Comparison of ENCODE assay signal across 16 cellular contexts in the genomic region with DNA sequence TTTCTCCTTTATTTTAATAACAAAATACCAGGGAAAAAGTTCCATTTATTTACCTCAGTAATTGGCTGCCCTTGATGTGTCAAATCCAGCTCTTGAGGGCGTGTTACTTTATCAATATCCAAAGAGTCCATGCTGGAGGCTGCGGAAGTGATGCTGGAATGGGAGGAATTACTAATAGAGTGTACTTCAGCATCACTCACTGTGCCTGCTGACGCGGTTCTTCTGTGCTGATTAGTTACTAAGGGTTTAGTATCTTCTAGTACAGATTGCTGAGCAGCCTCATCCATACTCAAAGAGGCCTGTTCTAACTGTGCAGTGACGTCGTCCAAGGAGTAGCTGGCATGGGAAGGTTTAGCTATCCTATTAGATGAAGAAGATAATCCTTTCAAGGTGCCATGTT. TPM values are rescaled to one million over a fixed set of nuclear protein-coding genes. Genes with fewer than 3 reads are reported as not detected.
DNase-seq lines count a peak whose midpoint lies in the region; ATAC-seq, FAIRE-seq and TF ChIP-seq lines count a peak whose summit lies in the region.
"Had no signal": no experiment of that assay in that cellular context is flagged by ENCODE, and none has a peak within 500 bp of the region (broad histone marks: within the 10 kb centered on the region; RNA-seq: fewer than 3 reads in every experiment).

No MANE protein-coding gene starts in this region.

- CTCF ChIA-PET in OCI-LY7 (lab: Charles Lee; ENCODE audit: unreplicated experiment) = no interaction called here

- H3K36me3 ChIP-seq in OCI-LY7 (ENCODE audit: insufficient read depth, low read length) (peaks cover 41% of the 10 kb centered on the region), duodenal mucosa (ENCODE audit: control insufficient read depth in 1 of 2, insufficient read depth in 2 of 2, low read length in 2 of 2) (peaks cover 0 to 5% of the 10 kb centered on the region in 2 donors), muscle layer of duodenum (ENCODE audit: control insufficient read depth in 1 of 2, insufficient read depth in 2 of 2, low read length in 2 of 2) (peaks cover 8 to 16% of the 10 kb centered on the region in 2 donors), small intestine (ENCODE audit: control insufficient read depth in 2 of 2, insufficient read depth in 2 of 2, low read length in 2 of 2) (peaks cover 0 to 2% of the 10 kb centered on the region in 2 donors)

- TSS peak; percentile 27 for BruUV-seq in OCI-LY7 (replicated peaks; lab: Mats Ljungman, UMichigan)

- intact Hi-C loops in OCI-LY7 (cut with micrococcal nuclease; ENCODE audit: unreplicated experiment) = loop anchor here (1.0 kb wide), 1 partner anchor 39 kb away; no protein-coding TSS in a partner anchor

- H3K9me2 ChIP-seq in OCI-LY7 (ENCODE audit: insufficient read depth, low read length) = no peaks in the 10 kb centered on the region

- H3K4me1 ChIP-seq in OCI-LY7 (ENCODE audit: insufficient read depth, low read length, poor library complexity, severe bottlenecking) (peaks cover 21% of the 10 kb centered on the region), duodenal mucosa (ENCODE audit: control insufficient read depth in 1 of 2, insufficient read depth in 2 of 2, low read length in 2 of 2) (peaks cover 6 to 9% of the 10 kb centered on the region in 2 donors), muscle layer of duodenum (ENCODE audit: control insufficient read depth in 1 of 2, insufficient read depth in 2 of 2, low read length in 2 of 2) (no peaks in the 10 kb centered on the region), small intestine (ENCODE audit: control insufficient read depth in 2 of 2, insufficient read depth in 1 of 2, low read depth in 1 of 2, low read length in 1 of 2) (no peaks in the 10 kb centered on the region), foreskin keratinocyte (peaks cover 6% of the 10 kb centered on the region)

- TF ChIP-seq CTCF in OCI-LY7 (conservative IDR thresholded peaks at IDR 0.05; ENCODE audit: low read length) (no peak), foreskin keratinocyte (conservative IDR thresholded peaks at IDR 0.05) (no peak)

- no peak overlapping the region for H3K4me2 ChIP-seq in OCI-LY7 (ENCODE audit: low read length)
- H3K4me2 ChIP-seq: BLaER1 treated with 17β-estradiol and CSF1 and Interleukin-3, amounts not matched to agents 10 nM and 100 nM had no signal

- H3K27ac ChIP-seq in OCI-LY7 (ENCODE audit: low read depth, low read length, poor library complexity, severe bottlenecking) = no peak overlapping the region
- H3K27ac ChIP-seq in duodenal mucosa (ENCODE audit: low read depth, low read length) = peak overlapping the region; percentile 50
- peak overlapping the region; percentile 58 for H3K27ac ChIP-seq in muscle layer of duodenum (ENCODE audit: low read length)
- H3K27ac ChIP-seq in small intestine (ENCODE audit: low read depth in 1 of 2, low read length in 1 of 2) = peak overlapping the region; percentile 50 to 70
- no peak overlapping the region for H3K27ac ChIP-seq in foreskin keratinocyte
- H3K27ac ChIP-seq: BLaER1 treated with 17β-estradiol and CSF1 and Interleukin-3, amounts not matched to agents 10 nM and 100 nM had no signal

- no peak overlapping the region for H3K4me3 ChIP-seq in OCI-LY7 (ENCODE audit: low read depth, low read length, poor library complexity, severe bottlenecking)
- no peak overlapping the region for H3K4me3 ChIP-seq in duodenal mucosa (ENCODE audit: low read depth in 1 of 2, low read length in 2 of 2)
- no peak overlapping the region for H3K4me3 ChIP-seq in muscle layer of duodenum (ENCODE audit: low read depth in 1 of 2, low read length in 2 of 2)
- no peak overlapping the region for H3K4me3 ChIP-seq in small intestine (ENCODE audit: low read depth in 1 of 2, low read length in 2 of 2)
- H3K4me3 ChIP-seq: BLaER1 treated with 17β-estradiol and CSF1 and Interleukin-3, amounts not matched to agents 10 nM and 100 nM had no signal

- H2AFZ ChIP-seq in OCI-LY7 (ENCODE audit: low read length) = no peak overlapping the region

- no peaks in the 10 kb centered on the region for H3K27me3 ChIP-seq in duodenal mucosa (ENCODE audit: control insufficient read depth in 1 of 2, insufficient read depth in 2 of 2, low read length in 2 of 2)
- H3K27me3 ChIP-seq in muscle layer of duodenum (ENCODE audit: low read depth, low read length) = no peaks in the 10 kb centered on the region
- H3K27me3 ChIP-seq in small intestine (ENCODE audit: control insufficient read depth in 2 of 2, insufficient read depth in 2 of 2, low read length in 2 of 2) = no peaks in the 10 kb centered on the region
- H3K27me3 ChIP-seq in foreskin keratinocyte = no peaks in the 10 kb centered on the region

- POLR2A ChIA-PET in OCI-LY7 (lab: Charles Lee) = no interaction called here

- no peaks in the 10 kb centered on the region for H3K79me2 ChIP-seq in OCI-LY7 (ENCODE audit: insufficient read depth, low read depth, low read length)

- no peak for FAIRE-seq in small intestine (lab: Jason Lieb, UNC)

- no peak overlapping the region for H3K9ac ChIP-seq in duodenal mucosa (ENCODE audit: low read depth in 1 of 2, low read length in 2 of 2)
- H3K9ac ChIP-seq: BLaER1 treated with 17β-estradiol and CSF1 and Interleukin-3, amounts not matched to agents 10 nM and 100 nM had no signal

- 23 to 65% (median 51%) methylated on average over 6 of the region's 6 CpGs for WGBS in small intestine, 3 donors

- no peak for ATAC-seq in foreskin keratinocyte
- ATAC-seq: CD8-positive, alpha-beta T cell; HCT116 had no signal

- H3K9me3 ChIP-seq in OCI-LY7 (ENCODE audit: low read length) = no peaks in the 10 kb centered on the region
- no peaks in the 10 kb centered on the region for H3K9me3 ChIP-seq in duodenal mucosa (ENCODE audit: control insufficient read depth in 1 of 2, low read length in 2 of 2)
- H3K9me3 ChIP-seq in muscle layer of duodenum (ENCODE audit: control insufficient read depth in 1 of 2, low read length in 2 of 2) = no peaks in the 10 kb centered on the region
- H3K9me3 ChIP-seq in small intestine (ENCODE audit: control insufficient read depth, low read depth) = no peaks in the 10 kb centered on the region
- H3K9me3 ChIP-seq: BLaER1 treated with 17β-estradiol and CSF1 and Interleukin-3, amounts not matched to agents 10 nM and 100 nM had no signal

- DNase-seq in OCI-LY7 (ENCODE audit: low spot score) (no peak), small intestine (peak; percentile 91), foreskin keratinocyte (no peak), NCI-H2029 treated with DMSO at 0.1 percent for 48 hours (lab: John Stamatoyannopoulos, UW) (no peak)
- DNase-seq: Calu3; CD8-positive, alpha-beta T cell; DMS79 treated with DMSO at 0.1 percent for 48 hours; GF-D8; GOT3; H7; HFFc6 had no signal

- no peaks in the 10 kb centered on the region for H4K20me1 ChIP-seq in OCI-LY7 (ENCODE audit: insufficient read depth, low read length)

RNA-seq across cellular contexts. Expression of a gene that starts 45.6 kb away (rescaled TPM):
- total RNA-seq in OCI-LY7 (2014; rRNA removed; shearing (Covaris generic)) = 4.0 and 4.5 TPM in 2 replicates
- 16.9 and 21.5 TPM in 2 replicates for total RNA-seq in OCI-LY7 (2022)
- polyA plus RNA-seq in small intestine = 1 to 10 TPM; 6.2 to 6.9 (median 6.8) TPM
- total RNA-seq in foreskin keratinocyte = 9.9 and 12.3 TPM in 2 replicates
- 1.5 and 1.9 TPM in 2 replicates for polyA plus RNA-seq in foreskin keratinocyte
- total RNA-seq: B cell had no signal

Comparison
In these comparisons a context has a peak if more than half of its experiments do, and no peak if none do; other contexts are left out.
1. H3K27ac ChIP-seq: peak in duodenal mucosa (single experiment), muscle layer of duodenum (single experiment) and small intestine (2 of 2); none in OCI-LY7 (single experiment) and foreskin keratinocyte (single experiment).